ENCODE assay signal across 14 cellular contexts in the genomic region with DNA sequence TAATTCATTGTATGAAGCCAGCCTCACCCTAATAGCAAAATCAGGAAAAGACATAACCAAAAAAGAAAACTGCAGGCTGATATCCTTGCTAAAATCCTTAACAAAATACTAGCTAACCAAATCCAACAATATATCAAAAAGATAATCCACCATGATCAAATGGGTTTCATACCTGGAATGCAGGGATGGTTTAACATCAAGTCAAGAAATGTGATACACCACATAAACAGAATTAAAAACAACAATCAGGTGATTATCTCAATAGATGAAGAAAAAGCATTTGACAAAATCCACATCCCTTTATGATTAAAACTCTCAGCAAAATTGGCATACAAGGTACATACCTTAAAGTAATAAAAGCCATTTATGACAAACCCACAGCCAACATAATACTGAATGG. TPM values are rescaled to one million over a fixed set of nuclear protein-coding genes. Genes with fewer than 3 reads are reported as not detected.
"Had no signal": no experiment of that assay in that cellular context is flagged by ENCODE, and none has a peak within 500 bp of the region (broad histone marks: within the 10 kb centered on the region; RNA-seq: fewer than 3 reads in every experiment).

No MANE protein-coding gene starts in this region.

RNA-seq across cellular contexts. Expression of a gene that starts 29.2 kb away (rescaled TPM):
- total RNA-seq: activated B cell treated with CpG ODN at 0.5 μM for 24 hours; activated CD4-positive, alpha-beta memory T cell treated with anti-CD3 and anti-CD28 coated beads for 36 hours; activated CD4-positive, alpha-beta memory T cell treated with anti-CD3 and anti-CD28 coated beads, Interleukin-2, amount 10 ng/mL, durations not matched to agents 7 days and 5 days; activated CD4-positive, alpha-beta T cell treated with anti-CD3 and anti-CD28 coated beads for 36 hours; activated CD4-positive, alpha-beta T cell treated with anti-CD3 and anti-CD28 coated beads, Interleukin-2, amount 10 ng/mL, durations not matched to agents 24 days and 14 days; activated CD4-positive, alpha-beta T cell treated with anti-CD3 and anti-CD28 coated beads, Interleukin-2, amount 10 ng/mL, durations not matched to agents 7 days and 5 days; activated CD8-positive, alpha-beta memory T cell treated with anti-CD3 and anti-CD28 coated beads for 36 hours; activated CD8-positive, alpha-beta memory T cell treated with anti-CD3 and anti-CD28 coated beads, Interleukin-2, amount 10 ng/mL, durations not matched to agents 7 days and 5 days; activated CD8-positive, alpha-beta T cell treated with anti-CD3 and anti-CD28 coated beads for 36 hours; activated CD8-positive, alpha-beta T cell treated with anti-CD3 and anti-CD28 coated beads, Interleukin-2, amount 10 ng/mL, durations not matched to agents 7 days and 5 days; T-helper 1 cell treated with Interleukin-12 subunit alpha and Interleukin-12 subunit beta and Interleukin-4 antibody, amounts not matched to agents 30 ng/mL and 1 ng/mL, for 36 hours; T-helper 17 cell; T-helper 2 cell treated with Interferon-gamma antibody and Interleukin-4, amounts not matched to agents 100 ng/mL and 5 ng/mL, for 36 hours; WTC11 had no signal
